Comparison of ENCODE assay signal across 21 cellular contexts in the genomic region with DNA sequence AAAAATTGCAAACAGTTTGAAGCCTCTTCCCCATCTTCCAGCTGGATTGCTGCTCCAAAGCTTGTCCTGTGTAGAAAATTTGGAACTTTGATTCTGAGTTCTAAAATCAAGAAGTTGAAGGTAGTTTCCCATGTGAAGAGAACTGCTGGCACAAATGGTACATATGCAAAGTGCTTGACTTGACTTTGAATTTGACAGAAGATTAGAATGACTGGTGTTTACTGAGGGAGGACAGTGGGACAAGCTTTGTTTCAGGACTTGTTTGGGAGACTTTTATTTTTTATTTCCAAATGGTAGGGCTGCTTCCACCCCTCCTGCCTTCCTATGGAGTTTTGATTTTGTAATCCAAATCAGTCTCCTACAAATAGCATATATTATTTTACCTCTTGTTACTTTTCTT.
"Had no signal": no experiment of that assay in that cellular context is flagged by ENCODE, and none has a peak within 500 bp of the region (broad histone marks: within the 10 kb centered on the region; RNA-seq: fewer than 3 reads in every experiment).

No MANE protein-coding gene starts in this region.

- H3K36me3 ChIP-seq: colonic mucosa, esophagus squamous epithelium, gastroesophageal sphincter, heart left ventricle, neutrophil had no signal

- H3K4me3 Mint-ChIP-seq: activated CD4-positive, alpha-beta memory T cell treated with anti-CD3 and anti-CD28 coated beads for 36 hours; activated naive CD8-positive, alpha-beta T cell treated with anti-CD3 and anti-CD28 coated beads for 36 hours; effector memory CD8-positive, alpha-beta T cell; nephron had no signal

- H3K27ac ChIP-seq: colonic mucosa, dorsolateral prefrontal cortex, esophagus squamous epithelium, gastroesophageal sphincter, heart left ventricle, neutrophil, parathyroid adenoma had no signal

- H3K9me3 ChIP-seq: colonic mucosa, esophagus squamous epithelium, gastroesophageal sphincter, heart left ventricle, neutrophil had no signal

- H3K27ac Mint-ChIP-seq: activated CD4-positive, alpha-beta memory T cell treated with anti-CD3 and anti-CD28 coated beads for 36 hours; activated naive CD8-positive, alpha-beta T cell treated with anti-CD3 and anti-CD28 coated beads for 36 hours; effector memory CD8-positive, alpha-beta T cell; nephron had no signal

- H3K27me3 Mint-ChIP-seq: activated CD4-positive, alpha-beta memory T cell treated with anti-CD3 and anti-CD28 coated beads for 36 hours; activated naive CD8-positive, alpha-beta T cell treated with anti-CD3 and anti-CD28 coated beads for 36 hours; effector memory CD8-positive, alpha-beta T cell had no signal

- H3K27me3 ChIP-seq: colonic mucosa, dorsolateral prefrontal cortex, esophagus squamous epithelium, gastroesophageal sphincter, heart left ventricle, neutrophil had no signal

- H3K36me3 Mint-ChIP-seq: activated CD4-positive, alpha-beta memory T cell treated with anti-CD3 and anti-CD28 coated beads for 36 hours had no signal

- H3K9ac ChIP-seq: parathyroid adenoma had no signal

- H3K4me3 ChIP-seq: colonic mucosa, dorsolateral prefrontal cortex, esophagus squamous epithelium, gastroesophageal sphincter, heart left ventricle had no signal

- H3K9me3 Mint-ChIP-seq: activated CD4-positive, alpha-beta memory T cell treated with anti-CD3 and anti-CD28 coated beads for 36 hours; activated naive CD8-positive, alpha-beta T cell treated with anti-CD3 and anti-CD28 coated beads for 36 hours; effector memory CD8-positive, alpha-beta T cell; nephron had no signal

- ATAC-seq: effector memory CD8-positive, alpha-beta T cell; gastroesophageal sphincter; heart left ventricle; left ventricle myocardium superior; right cardiac atrium; stimulated activated naive CD8-positive, alpha-beta T cell treated with anti-CD3 and anti-CD28 coated beads, Interleukin-15, Interleukin-2, amounts not matched to agents 100 U/mL and 50 U/mL, for 24 hours had no signal

- DNase-seq: activated CD4-positive, alpha-beta memory T cell treated with anti-CD3 and anti-CD28 coated beads for 36 hours; activated CD4-positive, alpha-beta T cell treated with anti-CD3 and anti-CD28 coated beads for 48 hours; activated CD4-positive, CD25-positive, alpha-beta regulatory T cell; activated naive CD4-positive, alpha-beta T cell treated with Interleukin-2 at 50 U/mL for 16 hours; activated naive CD8-positive, alpha-beta T cell treated with anti-CD3 and anti-CD28 coated beads for 36 hours; activated T-cell treated with anti-CD3 and anti-CD28 coated beads, Interleukin-2, amount 50 U/mL, for 48 hours; colonic mucosa; dorsolateral prefrontal cortex; effector memory CD8-positive, alpha-beta T cell; esophagus squamous epithelium; heart left ventricle; left ventricle myocardium superior; mammary epithelial cell; right cardiac atrium; stimulated activated CD4-positive, alpha-beta T cell treated with anti-CD3 and anti-CD28 coated beads, Interleukin-4, amount 100 ng/mL, for 24 hours; stimulated activated naive CD8-positive, alpha-beta T cell treated with anti-CD3 and anti-CD28 coated beads, Interleukin-15, Interleukin-2, amounts not matched to agents 100 U/mL and 50 U/mL, for 24 hours; T1000 had no signal
